In genomic region chr9:97598461-97599288, GRCh38 we compare ENCODE assay signal across 8 cellular contexts. TPM values are rescaled to one million over a fixed set of nuclear protein-coding genes. Genes with fewer than 3 reads are reported as not detected.
DNase-seq lines count a peak whose midpoint lies in the region; ATAC-seq, FAIRE-seq and TF ChIP-seq lines count a peak whose summit lies in the region.

No MANE protein-coding gene starts in this region.

- intact Hi-C loops in mammary epithelial cell (cut with micrococcal nuclease): loop anchor here (1.0 to 5.0 kb wide), 4 partner anchors 130 to 741 kb away; no protein-coding TSS in a partner anchor
- intact Hi-C loops in kidney (cut with DNase I): no loop called here

- H4K20me1 ChIP-seq in mammary epithelial cell (ENCODE audit: insufficient read depth, low read length): no peaks in the 10 kb centered on the region

- H3K4me3 ChIP-seq in AG10803 (ENCODE audit: low read length) (no peak overlapping the region), mammary epithelial cell (replicated peaks in 1 of 3; ENCODE audit: insufficient read depth in 1 of 3, low read depth in 2 of 3, low read length in 3 of 3) (no peak overlapping the region), kidney (ENCODE audit: low read length in 2 of 2) (no peak overlapping the region)

- no peak overlapping the region for H3K4me2 ChIP-seq in mammary epithelial cell (ENCODE audit: insufficient read depth, low read depth, low read length)

- no TSS peak for BruUV-seq in mammary epithelial cell (replicated peaks; lab: Mats Ljungman, UMichigan)

- H3K27ac ChIP-seq in mammary epithelial cell (ENCODE audit: insufficient read depth, low read depth, low read length): no peak overlapping the region
- H3K27ac ChIP-seq in kidney (ENCODE audit: low read depth in 2 of 2, low read length in 2 of 2): no peak overlapping the region

- POLR2A ChIA-PET in WTC11 (lab: Charles Lee): interaction anchor here (1.2 kb wide), 1 partner anchor 97 kb away, joined by 9 read pairs; the partner anchor contains the start of gene TMOD1

- H3K27me3 Mint-ChIP-seq in WTC11 (ENCODE audit: low read depth): no peaks in the 10 kb centered on the region

- peaks cover 21% of the 10 kb centered on the region for H3K36me3 Mint-ChIP-seq in WTC11

- in situ Hi-C loops in mammary epithelial cell (cut with MboI; ENCODE audit: low sequenced_read_pairs in 2 of 2): no loop called here

- no peaks in the 10 kb centered on the region for H3K27me3 ChIP-seq in mammary epithelial cell (ENCODE audit: insufficient read depth, low read length)

- peak; percentile 98 for TF ChIP-seq CTCF in AG10803 (conservative IDR thresholded peaks at IDR 0.05; ENCODE audit: low read length)
- TF ChIP-seq CTCF in WTC11 (IDR thresholded peaks at IDR 0.05): peak; percentile 81
- peak; percentile 90 to 92 for TF ChIP-seq CTCF in mammary epithelial cell (conservative IDR thresholded peaks at IDR 0.05 in 1 of 2, IDR thresholded peaks at IDR 0.05 in 1 of 2; ENCODE audit: extremely low read depth in 1 of 2, insufficient read depth in 1 of 2, low read depth in 1 of 2, low read length in 2 of 2)
- peak; percentile 82 for TF ChIP-seq CTCF in kidney (IDR thresholded peaks at IDR 0.05; ENCODE audit: borderline replicate concordance, extremely low read depth, insufficient read depth)

- H3K79me2 ChIP-seq in mammary epithelial cell (ENCODE audit: insufficient read depth, low read length): no peaks in the 10 kb centered on the region

- DNase-seq in AG10803 (ENCODE audit: low read depth) (peak; percentile 83), NCI-H2227 (lab: John Stamatoyannopoulos, UW; ENCODE audit: unreplicated experiment) (peak; percentile 80), WTC11 (ENCODE audit: low spot score) (peak; percentile 69), mammary epithelial cell (peak; percentile 56), kidney (peak; percentile 79)
- peak; percentile 42 to 58 for DNase-seq in stimulated activated CD4-positive, alpha-beta T cell treated with anti-CD3 and anti-CD28 coated beads, Interleukin-1b, Interleukin-23, amount 100 ng/mL, for 4 hours (ENCODE audit: low read depth in 2 of 2)

- H3K4me1 Mint-ChIP-seq in WTC11: peaks cover 4% of the 10 kb centered on the region

- H3K4me1 ChIP-seq in mammary epithelial cell (ENCODE audit: insufficient read depth, low read length) (no peaks in the 10 kb centered on the region), kidney (ENCODE audit: control insufficient read depth in 1 of 2, insufficient read depth in 1 of 2, low read depth in 1 of 2, low read length in 2 of 2) (no peaks in the 10 kb centered on the region)

- dilution Hi-C loops in mammary epithelial cell (cut with HindIII; ENCODE audit: low sequenced_read_pairs): no loop called here

- 21% methylated on average over 7 of the region's 11 CpGs for WGBS in mammary epithelial cell (ENCODE audit: low coverage, missing lambda C conversion rate)

- no peaks in the 10 kb centered on the region for H3K9me3 Mint-ChIP-seq in WTC11

- H3K9me3 ChIP-seq in mammary epithelial cell (replicated peaks; ENCODE audit: insufficient read depth, low read length) (no peaks in the 10 kb centered on the region), kidney (ENCODE audit: control insufficient read depth in 1 of 2, low read length in 2 of 2) (no peaks in the 10 kb centered on the region)

- FAIRE-seq in kidney (lab: Jason Lieb, UNC): no peak

- CTCF ChIA-PET in WTC11 (lab: Charles Lee) (interaction anchor here (0.5 to 3.8 kb wide), 57 partner anchors 8 to 871 kb away, joined by 3 to 112 read pairs (median 7); partner anchors contain the start of genes NCBP1, TDRD7, TMOD1 and TSTD2), mammary epithelial cell (lab: Charles Lee; ENCODE audit: low non-redundant PET) (interaction anchor here (0.5 to 1.5 kb wide), 11 partner anchors 10 to 437 kb away, joined by 3 to 11 read pairs (median 4); partner anchors contain the start of genes TDRD7 and TMOD1)

- no peak overlapping the region for H3K9ac ChIP-seq in mammary epithelial cell (ENCODE audit: insufficient read depth, low read length)
- H3K9ac ChIP-seq in kidney (ENCODE audit: low read length in 2 of 2): no peak overlapping the region

- ATAC-seq in GM18909 (IDR thresholded peaks at IDR 0.05; ENCODE audit: poor library complexity, unreplicated experiment) (peak; percentile 88), HG03159 (IDR thresholded peaks at IDR 0.05; ENCODE audit: unreplicated experiment) (peak; percentile 84), WTC11 (peak; percentile 90)

- H2AFZ ChIP-seq in mammary epithelial cell (ENCODE audit: low read depth, low read length): no peak overlapping the region

- no peak overlapping the region for H3K4me3 Mint-ChIP-seq in WTC11

- H3K27ac Mint-ChIP-seq in WTC11: peak overlapping the region; percentile 75; the same call in 1 of the 2 replicates

- H3K36me3 ChIP-seq in mammary epithelial cell (ENCODE audit: insufficient read depth, low read length): peaks cover 2% of the 10 kb centered on the region
- peaks cover 19 to 27% of the 10 kb centered on the region in 2 donors for H3K36me3 ChIP-seq in kidney (ENCODE audit: control insufficient read depth in 1 of 2, insufficient read depth in 2 of 2, low read length in 2 of 2)

TF ChIP-seq in WTC11, 78 proteins besides CTCF, POLR2A, EP300 and RAD21:
- TF ChIP-seq HMGXB4 (CRISPR knock-in tag; IDR thresholded peaks at IDR 0.05): no peak
- peak; percentile 22; the same call in 1 of the 2 replicates for TF ChIP-seq ETV6 (CRISPR knock-in tag; IDR thresholded peaks at IDR 0.05)

RNA-seq across cellular contexts. Expression of gene TSTD2, which starts 34.5 kb away (rescaled TPM):
- total RNA-seq in WTC11 (2021): 16.8 to 19.6 TPM (median 18.3 TPM) in 3 replicates
- 10 to 100 TPM; 16.5 to 18.0 TPM for total RNA-seq in mammary epithelial cell
- polyA plus RNA-seq in mammary epithelial cell: 9.9 TPM
- polyA minus RNA-seq in mammary epithelial cell: 16.9 TPM
- total RNA-seq in kidney: 23.4 TPM
- 9.0 TPM for polyA plus RNA-seq in kidney (ENCODE audit: insufficient read depth, low read depth, low replicate concordance)

RNA-seq across cellular contexts. Expression of gene NCBP1, which starts 34.9 kb away (rescaled TPM):
- total RNA-seq in WTC11 (2021) (47.8 to 61.1 TPM (median 51.3 TPM) in 3 replicates), mammary epithelial cell (10 to 100 TPM; 26.3 to 36.3 TPM), kidney (28.5 TPM)
- polyA plus RNA-seq in mammary epithelial cell (19.6 TPM), kidney (ENCODE audit: insufficient read depth, low read depth, low replicate concordance) (15.1 TPM)
- 32.4 TPM for polyA minus RNA-seq in mammary epithelial cell
